Comparison of ENCODE assay signal across 24 cellular contexts in genomic region chr2:203418271-203418670, GRCh38.
"Had no signal": no experiment of that assay in that cellular context is flagged by ENCODE, and none has a peak within 500 bp of the region (broad histone marks: within the 10 kb centered on the region; RNA-seq: fewer than 3 reads in every experiment).

No MANE protein-coding gene starts in this region.

- H3K27ac Mint-ChIP-seq: immature natural killer cell; naive B cell; nephron; stimulated activated memory B cell treated with anti-CD40 and anti-IgM and Interleukin-4, amounts not matched to agents 10 μg/mL and 1 μg/mL and 100 μg/mL, for 72 hours; stimulated activated naive CD8-positive, alpha-beta T cell treated with anti-CD3 and anti-CD28 coated beads, Interleukin-15, Interleukin-2, amounts not matched to agents 100 ng/mL and 50 ng/mL, for 24 hours had no signal

- H3K9me3 ChIP-seq: esophagus muscularis mucosa, right atrium auricular region, upper lobe of right lung, vagina had no signal

- H3K4me3 ChIP-seq: coronary artery, esophagus muscularis mucosa, lung, right atrium auricular region, smooth muscle cell, tibial nerve, upper lobe of right lung, vagina had no signal

- DNase-seq: cerebellar nuclear complex; effector CD8-positive, alpha-beta T cell; foreskin fibroblast; immature natural killer cell; kidney; left colon; left ventricle myocardium superior; mesenchymal stem cell; midbrain; naive B cell; stimulated activated CD4-positive, alpha-beta T cell treated with anti-CD3 and anti-CD28 coated beads, Interleukin-4, amount 100 ng/mL, for 1 hour; stimulated activated CD8-positive, alpha-beta memory T cell treated with anti-CD3 and anti-CD28 coated beads, Interleukin-4, amount 100 ng/mL, for 48 hours; upper lobe of right lung had no signal

- H3K4me1 Mint-ChIP-seq: immature natural killer cell; naive B cell; nephron; stimulated activated memory B cell treated with anti-CD40 and anti-IgM and Interleukin-4, amounts not matched to agents 10 μg/mL and 1 μg/mL and 100 μg/mL, for 72 hours had no signal

- H3K27ac ChIP-seq: coronary artery, epithelial cell of prostate, esophagus muscularis mucosa, right atrium auricular region, tibial nerve, upper lobe of right lung, vagina had no signal

- H3K4me1 ChIP-seq: tibial nerve, upper lobe of right lung, vagina had no signal

- H3K4me2 ChIP-seq: smooth muscle cell had no signal

- H3K27me3 ChIP-seq: esophagus muscularis mucosa, right atrium auricular region, tibial nerve, upper lobe of right lung, vagina had no signal

- ATAC-seq: left colon; left ventricle myocardium superior; stimulated activated memory B cell treated with anti-CD40 and anti-IgM and Interleukin-4, amounts not matched to agents 10 μg/mL and 1 μg/mL and 100 μg/mL, for 72 hours; upper lobe of right lung had no signal

- H3K27me3 Mint-ChIP-seq: naive B cell; stimulated activated memory B cell treated with anti-CD40 and anti-IgM and Interleukin-4, amounts not matched to agents 10 μg/mL and 1 μg/mL and 100 μg/mL, for 72 hours; stimulated activated naive CD8-positive, alpha-beta T cell treated with anti-CD3 and anti-CD28 coated beads, Interleukin-15, Interleukin-2, amounts not matched to agents 100 ng/mL and 50 ng/mL, for 24 hours had no signal

- H3K4me3 Mint-ChIP-seq: immature natural killer cell; naive B cell; nephron; stimulated activated memory B cell treated with anti-CD40 and anti-IgM and Interleukin-4, amounts not matched to agents 10 μg/mL and 1 μg/mL and 100 μg/mL, for 72 hours; stimulated activated naive CD8-positive, alpha-beta T cell treated with anti-CD3 and anti-CD28 coated beads, Interleukin-15, Interleukin-2, amounts not matched to agents 100 ng/mL and 50 ng/mL, for 24 hours had no signal
